8 cellular contexts compared by ENCODE assay signal in the genomic region with DNA sequence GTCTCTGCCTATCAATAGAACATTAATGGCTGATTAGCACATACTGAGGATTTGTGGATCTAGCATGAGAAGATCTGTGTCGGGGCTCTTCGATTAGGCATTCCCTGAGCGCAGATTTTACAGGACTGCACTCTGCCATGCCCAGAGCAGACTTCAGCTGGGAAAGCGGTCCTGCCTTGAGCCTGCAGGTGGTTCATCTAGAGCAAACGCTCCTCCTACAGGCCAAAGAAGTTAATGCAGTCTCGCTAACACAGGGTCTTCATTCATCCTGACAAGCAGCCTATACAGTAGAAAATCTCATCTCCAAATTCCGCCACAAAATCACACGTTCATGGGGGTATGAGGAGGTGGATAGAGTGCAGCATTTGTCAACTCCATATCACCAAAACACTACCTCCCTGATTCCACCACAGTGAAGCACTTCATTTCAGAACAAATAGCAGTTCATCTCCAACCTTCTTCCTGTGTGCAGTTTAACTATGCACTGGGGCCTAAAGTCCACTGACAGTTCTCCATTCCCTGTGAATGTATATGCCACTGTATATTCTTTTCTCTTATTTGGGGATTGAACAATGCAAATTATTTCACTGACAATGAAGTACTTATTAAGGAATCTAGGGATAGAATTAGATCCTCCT.
DNase-seq lines count a peak whose midpoint lies in the region; ATAC-seq and TF ChIP-seq lines count a peak whose summit lies in the region.

No MANE protein-coding gene starts in this region.

- TF ChIP-seq CTCF in sigmoid colon (IDR thresholded peaks at IDR 0.05) = peak; percentile 54 to 82 (median 70)

- H3K36me3 ChIP-seq in adipocyte (ENCODE audit: control insufficient read depth, insufficient read depth, low read length, severe bottlenecking) (no peaks in the 10 kb centered on the region), sigmoid colon (no peaks in the 10 kb centered on the region)

- H3K27me3 ChIP-seq in adipocyte (replicated peaks; ENCODE audit: control insufficient read depth, insufficient read depth, low read length) (no peaks in the 10 kb centered on the region), sigmoid colon (no peaks in the 10 kb centered on the region)

- no peak overlapping the region for H3K9ac ChIP-seq in adipocyte (ENCODE audit: low read length)

- WGBS in sigmoid colon, 2 donors = 6 to 12% methylated on average over 8 of the region's 8 CpGs

- H3K4me1 ChIP-seq in adipocyte (ENCODE audit: control insufficient read depth, insufficient read depth, low read length) (no peaks in the 10 kb centered on the region), sigmoid colon (no peaks in the 10 kb centered on the region)

- no peak overlapping the region for H3K4me3 ChIP-seq in adipocyte (ENCODE audit: low read length)
- H3K4me3 ChIP-seq in sigmoid colon = no peak overlapping the region

- H3K9me3 ChIP-seq in adipocyte (ENCODE audit: control insufficient read depth, low read length) (no peaks in the 10 kb centered on the region), sigmoid colon (no peaks in the 10 kb centered on the region)

- TF ChIP-seq POLR2A in sigmoid colon (IDR thresholded peaks at IDR 0.05) = no peak

- peak; percentile 87 for DNase-seq in ELF-1 (ENCODE audit: low read depth, low spot score)
- peak; percentile 68 to 85 for DNase-seq in NCI-H446 (lab: John Stamatoyannopoulos, UW)
- DNase-seq in adipocyte (ENCODE audit: low read depth) = peak; percentile 83
- peak; percentile 28 for DNase-seq in left ventricle myocardium superior
- DNase-seq in sigmoid colon = peak; percentile 75
- DNase-seq in posterior vena cava (ENCODE audit: low spot score) = no peak

- H3K27ac ChIP-seq in sigmoid colon = no peak overlapping the region

- peak; percentile 96 for ATAC-seq in GM19463 (IDR thresholded peaks at IDR 0.05; ENCODE audit: unreplicated experiment)
- peak; percentile 98 for ATAC-seq in HG03439 (IDR thresholded peaks at IDR 0.05; ENCODE audit: unreplicated experiment)
- peak; percentile 72 for ATAC-seq in left ventricle myocardium superior

- no peak for TF ChIP-seq EP300 in sigmoid colon (IDR thresholded peaks at IDR 0.05)

- intact Hi-C loops in left ventricle myocardium superior (cut with micrococcal nuclease) = no loop called here
- intact Hi-C loops in sigmoid colon (cut with DNase I) = loop anchor here (10.0 kb wide), 1 partner anchor 1854 kb away; no protein-coding TSS in a partner anchor
- intact Hi-C loops in posterior vena cava (cut with DNase I) = no loop called here
